25 cellular contexts compared by ENCODE assay signal in the genomic region with DNA sequence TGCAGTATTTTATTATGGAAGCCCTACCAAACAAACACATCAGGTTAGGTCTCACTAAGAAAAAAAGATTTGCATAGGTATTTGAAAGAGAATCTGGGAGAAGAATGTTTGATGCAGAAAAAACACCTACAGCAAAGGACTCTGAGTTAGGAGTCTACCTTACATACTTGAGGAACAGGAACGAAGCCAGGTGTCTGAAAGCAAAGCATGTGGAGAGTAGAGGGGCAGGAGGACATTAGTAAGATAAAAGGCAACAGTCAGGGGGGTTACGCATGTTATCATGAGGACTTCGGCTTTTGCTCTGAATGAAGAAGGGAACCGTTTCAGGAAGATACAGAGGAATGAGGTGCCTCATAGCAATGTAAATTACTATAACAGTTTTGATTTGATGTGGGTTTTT.
"Had no signal": no experiment of that assay in that cellular context is flagged by ENCODE, and none has a peak within 500 bp of the region (broad histone marks: within the 10 kb centered on the region; RNA-seq: fewer than 3 reads in every experiment).

No MANE protein-coding gene starts in this region.

- H3K9me3 ChIP-seq: gastroesophageal sphincter had no signal

- H3K4me3 ChIP-seq: body of pancreas, esophagus squamous epithelium, gastroesophageal sphincter had no signal

- H3K27me3 Mint-ChIP-seq: activated CD4-positive, alpha-beta memory T cell treated with anti-CD3 and anti-CD28 coated beads, Interleukin-2, amount 10 ng/mL, durations not matched to agents 7 days and 5 days; activated CD4-positive, alpha-beta T cell treated with anti-CD3 and anti-CD28 coated beads, Interleukin-2, amount 10 ng/mL, durations not matched to agents 7 days and 5 days had no signal

- H3K36me3 ChIP-seq: esophagus squamous epithelium, gastroesophageal sphincter had no signal

- DNase-seq: activated CD4-positive, alpha-beta memory T cell treated with anti-CD3 and anti-CD28 coated beads, Interleukin-2, amount 10 ng/mL, durations not matched to agents 7 days and 5 days; activated CD4-positive, alpha-beta T cell treated with anti-CD3 and anti-CD28 coated beads for 1 hour; activated CD4-positive, alpha-beta T cell treated with anti-CD3 and anti-CD28 coated beads for 4 hours; activated CD4-positive, alpha-beta T cell treated with anti-CD3 and anti-CD28 coated beads, Interleukin-2, amount 10 ng/mL, durations not matched to agents 7 days and 5 days; activated CD4-positive, alpha-beta T cell treated with anti-CD3 and anti-CD28 coated beads, Interleukin-2, amount 50 U/mL, for 4 hours; activated CD8-positive, alpha-beta memory T cell treated with anti-CD3 and anti-CD28 coated beads, Interleukin-2, amount 50 U/mL, for 48 hours; activated gamma-delta T cell treated with Interleukin-2 at 50 U/mL for 16 hours; activated naive CD4-positive, alpha-beta T cell treated with anti-CD3 and anti-CD28 coated beads, Interleukin-2, amount 50 U/mL, for 16 hours; activated naive CD4-positive, alpha-beta T cell treated with Interleukin-2 at 50 U/mL for 16 hours; activated T-cell treated with anti-CD3 and anti-CD28 coated beads for 4 hours; activated T-cell treated with anti-CD3 and anti-CD28 coated beads, Interleukin-2, amount 50 U/mL, for 24 hours; activated T-cell treated with anti-CD3 and anti-CD28 coated beads, Interleukin-2, amount 50 U/mL, for 72 hours; amniotic stem cell; aorta; body of pancreas; caudate nucleus; cortex of kidney; dermis blood vessel endothelial cell; effector CD4-positive, alpha-beta T cell; esophagus squamous epithelium; foreskin melanocyte; T-helper 2 cell had no signal

- H3K4me1 ChIP-seq: body of pancreas, esophagus squamous epithelium, gastroesophageal sphincter had no signal

- H3K27ac ChIP-seq: body of pancreas, epithelial cell of prostate, esophagus squamous epithelium, gastroesophageal sphincter had no signal

- H3K27me3 ChIP-seq: body of pancreas, esophagus squamous epithelium had no signal

- ATAC-seq: activated T-cell treated with anti-CD3 and anti-CD28 coated beads, Interleukin-2, amount 50 U/mL, for 72 hours; body of pancreas; gastroesophageal sphincter had no signal

- H3K4me3 Mint-ChIP-seq: activated CD4-positive, alpha-beta memory T cell treated with anti-CD3 and anti-CD28 coated beads, Interleukin-2, amount 10 ng/mL, durations not matched to agents 7 days and 5 days; activated CD4-positive, alpha-beta T cell treated with anti-CD3 and anti-CD28 coated beads, Interleukin-2, amount 10 ng/mL, durations not matched to agents 7 days and 5 days; activated naive CD8-positive, alpha-beta T cell; activated T-cell treated with anti-CD3 and anti-CD28 coated beads, Interleukin-2, amount 50 U/mL, for 24 hours; activated T-cell treated with anti-CD3 and anti-CD28 coated beads, Interleukin-2, amount 50 U/mL, for 72 hours had no signal

- H3K27ac Mint-ChIP-seq: activated CD4-positive, alpha-beta memory T cell treated with anti-CD3 and anti-CD28 coated beads, Interleukin-2, amount 10 ng/mL, durations not matched to agents 7 days and 5 days; activated CD4-positive, alpha-beta T cell treated with anti-CD3 and anti-CD28 coated beads, Interleukin-2, amount 10 ng/mL, durations not matched to agents 7 days and 5 days; activated naive CD8-positive, alpha-beta T cell; activated T-cell treated with anti-CD3 and anti-CD28 coated beads, Interleukin-2, amount 50 U/mL, for 24 hours; activated T-cell treated with anti-CD3 and anti-CD28 coated beads, Interleukin-2, amount 50 U/mL, for 72 hours had no signal

- H3K9me3 Mint-ChIP-seq: activated CD4-positive, alpha-beta memory T cell treated with anti-CD3 and anti-CD28 coated beads, Interleukin-2, amount 10 ng/mL, durations not matched to agents 7 days and 5 days; activated CD4-positive, alpha-beta T cell treated with anti-CD3 and anti-CD28 coated beads, Interleukin-2, amount 10 ng/mL, durations not matched to agents 7 days and 5 days; activated T-cell treated with anti-CD3 and anti-CD28 coated beads, Interleukin-2, amount 50 U/mL, for 24 hours; activated T-cell treated with anti-CD3 and anti-CD28 coated beads, Interleukin-2, amount 50 U/mL, for 72 hours had no signal

- H3K36me3 Mint-ChIP-seq: activated naive CD8-positive, alpha-beta T cell had no signal

- H3K4me1 Mint-ChIP-seq: activated CD4-positive, alpha-beta memory T cell treated with anti-CD3 and anti-CD28 coated beads, Interleukin-2, amount 10 ng/mL, durations not matched to agents 7 days and 5 days; activated CD4-positive, alpha-beta T cell treated with anti-CD3 and anti-CD28 coated beads, Interleukin-2, amount 10 ng/mL, durations not matched to agents 7 days and 5 days had no signal
